In genomic region chr12:76909290-76909689, GRCh38 we compare ENCODE assay signal across 32 cellular contexts. TPM values are rescaled to one million over a fixed set of nuclear protein-coding genes. Genes with fewer than 3 reads are reported as not detected.
DNase-seq lines count a peak whose midpoint lies in the region; ATAC-seq and TF ChIP-seq lines count a peak whose summit lies in the region.
"Had no signal": no experiment of that assay in that cellular context is flagged by ENCODE, and none has a peak within 500 bp of the region (broad histone marks: within the 10 kb centered on the region; RNA-seq: fewer than 3 reads in every experiment).

No MANE protein-coding gene starts in this region.

- no peak overlapping the region for H3K4me3 Mint-ChIP-seq in endothelial cell (ENCODE audit: unreplicated experiment)
- H3K4me3 Mint-ChIP-seq: activated CD4-positive, alpha-beta memory T cell treated with anti-CD3 and anti-CD28 coated beads, Interleukin-2, amount 10 ng/mL, durations not matched to agents 7 days and 5 days; CD8-positive, alpha-beta T cell; naive B cell; stimulated activated effector memory CD8-positive, alpha-beta T cell treated with anti-CD3 and anti-CD28 coated beads, Interleukin-12 subunit alpha, Interleukin-12 subunit beta, amount 100 ng/mL, for 72 hours had no signal

- H3K4me1 ChIP-seq in parathyroid adenoma: no peaks in the 10 kb centered on the region

- no peaks in the 10 kb centered on the region for H3K36me3 ChIP-seq in parathyroid adenoma (ENCODE audit: control insufficient read depth, insufficient read depth, low read length)
- H3K36me3 ChIP-seq: brain microvascular endothelial cell, heart left ventricle, tibial nerve had no signal

- H3K4me1 Mint-ChIP-seq in endothelial cell (ENCODE audit: unreplicated experiment): peaks cover 26% of the 10 kb centered on the region
- H3K4me1 Mint-ChIP-seq: activated CD4-positive, alpha-beta memory T cell treated with anti-CD3 and anti-CD28 coated beads, Interleukin-2, amount 10 ng/mL, durations not matched to agents 7 days and 5 days; naive B cell; stimulated activated effector memory CD8-positive, alpha-beta T cell treated with anti-CD3 and anti-CD28 coated beads, Interleukin-12 subunit alpha, Interleukin-12 subunit beta, amount 100 ng/mL, for 72 hours had no signal

- H3K9me3 ChIP-seq in parathyroid adenoma (ENCODE audit: control insufficient read depth, low read length): no peaks in the 10 kb centered on the region
- H3K9me3 ChIP-seq: heart left ventricle, tibial nerve had no signal

- no peak overlapping the region for H3K4me3 ChIP-seq in parathyroid adenoma (ENCODE audit: low read depth, low read length)
- H3K4me3 ChIP-seq: dorsolateral prefrontal cortex, GM12878, heart left ventricle, tibial nerve had no signal

- no peak for TF ChIP-seq CTCF in endothelial cell (IDR thresholded peaks at IDR 0.05; ENCODE audit: unreplicated experiment)
- TF ChIP-seq CTCF in parathyroid adenoma (IDR thresholded peaks at IDR 0.05): no peak

- H3K4me2 ChIP-seq in parathyroid adenoma (ENCODE audit: low read length): no peak overlapping the region

- no peak overlapping the region for H3K9ac ChIP-seq in parathyroid adenoma

- H3K27me3 ChIP-seq in parathyroid adenoma (ENCODE audit: control insufficient read depth, insufficient read depth, low read length): no peaks in the 10 kb centered on the region
- H3K27me3 ChIP-seq: brain microvascular endothelial cell, heart left ventricle, tibial nerve had no signal

- H2AFZ ChIP-seq in parathyroid adenoma: peak overlapping the region; percentile 10

- H3K79me2 ChIP-seq in parathyroid adenoma: no peaks in the 10 kb centered on the region

- no peaks in the 10 kb centered on the region for H3K36me3 Mint-ChIP-seq in endothelial cell (ENCODE audit: low read depth, unreplicated experiment)
- H3K36me3 Mint-ChIP-seq: activated naive CD4-positive, alpha-beta T cell treated with anti-CD3 and anti-CD28 coated beads, Interleukin-2, amount 50 U/mL, for 72 hours; CD8-positive, alpha-beta T cell; naive B cell; stimulated activated effector memory CD8-positive, alpha-beta T cell treated with anti-CD3 and anti-CD28 coated beads, Interleukin-12 subunit alpha, Interleukin-12 subunit beta, amount 100 ng/mL, for 72 hours had no signal

- no peaks in the 10 kb centered on the region for H3K9me3 Mint-ChIP-seq in endothelial cell (ENCODE audit: unreplicated experiment)
- H3K9me3 Mint-ChIP-seq: activated CD4-positive, alpha-beta memory T cell treated with anti-CD3 and anti-CD28 coated beads, Interleukin-2, amount 10 ng/mL, durations not matched to agents 7 days and 5 days; activated naive CD4-positive, alpha-beta T cell treated with anti-CD3 and anti-CD28 coated beads, Interleukin-2, amount 50 U/mL, for 72 hours; CD8-positive, alpha-beta T cell; naive B cell; stimulated activated effector memory CD8-positive, alpha-beta T cell treated with anti-CD3 and anti-CD28 coated beads, Interleukin-12 subunit alpha, Interleukin-12 subunit beta, amount 100 ng/mL, for 72 hours had no signal

- no peak overlapping the region for H3K27ac ChIP-seq in parathyroid adenoma
- H3K27ac ChIP-seq: brain microvascular endothelial cell, dorsolateral prefrontal cortex, heart left ventricle, tibial nerve had no signal

- peak; percentile 9 for DNase-seq in NCI-H2227 (lab: John Stamatoyannopoulos, UW; ENCODE audit: unreplicated experiment)
- no peak for DNase-seq in NCI-H2227 treated with DMSO at 0.1 percent for 48 hours (lab: John Stamatoyannopoulos, UW)
- peak; percentile 40 for DNase-seq in NCI-H146 treated with DMSO at 0.1 percent for 48 hours (lab: John Stamatoyannopoulos, UW; ENCODE audit: unreplicated experiment)
- no peak for DNase-seq in endothelial cell (ENCODE audit: low spot score)
- DNase-seq in activated gamma-delta T cell (lab: John Stamatoyannopoulos, UW): no peak
- DNase-seq: activated CD4-positive, alpha-beta memory T cell treated with anti-CD3 and anti-CD28 coated beads, Interleukin-2, amount 10 ng/mL, durations not matched to agents 7 days and 5 days; activated CD4-positive, CD25-positive, alpha-beta regulatory T cell treated with anti-CD3 and anti-CD28 coated beads, Interleukin-2, amount 50 U/mL, for 72 hours; amygdala; brain microvascular endothelial cell; CD8-positive, alpha-beta T cell; cerebellar nuclear complex; dorsolateral prefrontal cortex; EL; foreskin melanocyte; heart left ventricle; Kasumi-1; midbrain; naive B cell; NCI-H2029 treated with DMSO at 0.1 percent for 48 hours; NCI-H524; Right ventricle myocardium superior; stimulated activated CD4-positive, alpha-beta T cell treated with anti-CD3 and anti-CD28 coated beads, Interleukin-15, amount 100 ng/mL, for 24 hours; T-helper 2 cell had no signal

- peak overlapping the region; percentile 13 for H3K27ac Mint-ChIP-seq in endothelial cell (ENCODE audit: unreplicated experiment)
- H3K27ac Mint-ChIP-seq: activated CD4-positive, alpha-beta memory T cell treated with anti-CD3 and anti-CD28 coated beads, Interleukin-2, amount 10 ng/mL, durations not matched to agents 7 days and 5 days; activated naive CD4-positive, alpha-beta T cell treated with anti-CD3 and anti-CD28 coated beads, Interleukin-2, amount 50 U/mL, for 72 hours; CD8-positive, alpha-beta T cell; naive B cell; stimulated activated effector memory CD8-positive, alpha-beta T cell treated with anti-CD3 and anti-CD28 coated beads, Interleukin-12 subunit alpha, Interleukin-12 subunit beta, amount 100 ng/mL, for 72 hours had no signal

- no peaks in the 10 kb centered on the region for H3K27me3 Mint-ChIP-seq in endothelial cell (ENCODE audit: unreplicated experiment)

- no peak for ATAC-seq in HG02678 (IDR thresholded peaks at IDR 0.05; ENCODE audit: unreplicated experiment)
- no peak for ATAC-seq in HG02884 (IDR thresholded peaks at IDR 0.05; ENCODE audit: unreplicated experiment)
- ATAC-seq: activated naive CD4-positive, alpha-beta T cell treated with anti-CD3 and anti-CD28 coated beads, Interleukin-2, amount 50 U/mL, for 72 hours; CD8-positive, alpha-beta T cell; GM12878; heart left ventricle; HepG2; Panc1; stimulated activated effector memory CD8-positive, alpha-beta T cell treated with anti-CD3 and anti-CD28 coated beads, Interleukin-12 subunit alpha, Interleukin-12 subunit beta, amount 100 ng/mL, for 72 hours had no signal

RNA-seq across cellular contexts. Expression of gene CSRP2, which starts 30.5 kb away (rescaled TPM):
- 185 TPM for total RNA-seq in endothelial cell (ENCODE audit: unreplicated experiment)
- total RNA-seq: CD8-positive, alpha-beta T cell had no signal

Comparison
In these comparisons a context has a peak if more than half of its experiments do, and no peak if none do; other contexts are left out.
1. DNase-seq: peak in NCI-H2227 (single experiment) and NCI-H146 treated with DMSO at 0.1 percent for 48 hours (single experiment); none in NCI-H2227 treated with DMSO at 0.1 percent for 48 hours (single experiment), endothelial cell (single experiment) and activated gamma-delta T cell (single experiment).